8 cellular contexts compared by ENCODE assay signal in genomic region chr2:174688079-174688478, GRCh38.
A peak's percentile ranks its signal among the peaks of the same experiment; 100 is the strongest.
DNase-seq lines count a peak whose midpoint lies in the region; FAIRE-seq and TF ChIP-seq lines count a peak whose summit lies in the region.

No MANE protein-coding gene starts in this region.

- peaks cover 11% of the 10 kb centered on the region for H3K4me1 Mint-ChIP-seq in brain
- H3K4me1 Mint-ChIP-seq in neural crest cell, result peaks cover 7% of the 10 kb centered on the region

- no peak overlapping the region for H3K4me2 ChIP-seq in Loucy (ENCODE audit: low read depth, low read length, poor library complexity, severe bottlenecking)

- H3K36me3 ChIP-seq in Loucy (ENCODE audit: insufficient read depth, low read length) (no peaks in the 10 kb centered on the region), thyroid gland (no peaks in the 10 kb centered on the region)

- DNase-seq in NCI-H82 (lab: John Stamatoyannopoulos, UW) (peak; percentile 56), NCI-H82 treated with DMSO at 0.1 percent for 48 hours (lab: John Stamatoyannopoulos, UW; ENCODE audit: unreplicated experiment) (no peak), neural crest cell (ENCODE audit: low read depth, low spot score) (no peak), thyroid gland (no peak), GM12892 (ENCODE audit: insufficient read length) (no peak)
- DNase-seq in activated naive CD4-positive, alpha-beta T cell treated with Interleukin-2 at 50 U/mL for 16 hours, result no peak

- TF ChIP-seq POLR2A in thyroid gland (IDR thresholded peaks at IDR 0.05) (no peak), GM12892 (IDR thresholded peaks at IDR 0.05; ENCODE audit: low read depth, low read length) (no peak)

- H3K36me3 Mint-ChIP-seq in brain (no peaks in the 10 kb centered on the region), neural crest cell (ENCODE audit: low read depth) (no peaks in the 10 kb centered on the region)

- no peaks in the 10 kb centered on the region for H3K9me3 ChIP-seq in Loucy (ENCODE audit: insufficient read depth, low read depth, low read length)
- H3K9me3 ChIP-seq in thyroid gland, result no peaks in the 10 kb centered on the region

- no peaks in the 10 kb centered on the region for H4K20me1 ChIP-seq in Loucy (ENCODE audit: insufficient read depth, low read length, poor library complexity, severe bottlenecking)

- H3K9ac ChIP-seq in Loucy (ENCODE audit: low read depth, low read length, poor library complexity, severe bottlenecking), result no peak overlapping the region

- H3K4me3 ChIP-seq in Loucy (ENCODE audit: low read length, poor library complexity, severe bottlenecking) (no peak overlapping the region), thyroid gland (replicated peaks in 1 of 3) (no peak overlapping the region)

- H3F3A ChIP-seq in Loucy (ENCODE audit: low read depth), result no peaks in the 10 kb centered on the region

- 47 to 52% methylated on average over 2 of the region's 2 CpGs for WGBS in thyroid gland, 2 donors

- H3K27me3 Mint-ChIP-seq in brain (peaks cover 60% of the 10 kb centered on the region), neural crest cell (ENCODE audit: low read depth) (peaks cover 29% of the 10 kb centered on the region)

- H3K9me2 ChIP-seq in Loucy (replicated peaks; ENCODE audit: low read depth, low read length), result no peaks in the 10 kb centered on the region

- H3K79me2 ChIP-seq in Loucy (ENCODE audit: insufficient read depth, low read length), result no peaks in the 10 kb centered on the region

- intact Hi-C loops in thyroid gland (cut with DNase I), result loop anchor here (10.0 kb wide), 1 partner anchor 83 kb away; no protein-coding TSS in a partner anchor

- H3K9me3 Mint-ChIP-seq in brain (peaks cover 0 to 5% (median 0%) of the 10 kb centered on the region in 5 experiments), neural crest cell (no peaks in the 10 kb centered on the region)

- H3K4me3 Mint-ChIP-seq in brain (peak overlapping the region in 1 of 5 experiments; percentile 73), neural crest cell (no peak overlapping the region)

- no peak for FAIRE-seq in GM12892 (lab: Jason Lieb, UNC)

- peak overlapping the region; percentile 47; the same call in 1 of the 2 replicates for H2AFZ ChIP-seq in Loucy (ENCODE audit: low read length)

- H3K27ac Mint-ChIP-seq in brain (peak overlapping the region in 1 of 5 experiments; percentile 16), neural crest cell (ENCODE audit: unreplicated experiment) (no peak overlapping the region)

- no peaks in the 10 kb centered on the region for H3K27me3 ChIP-seq in Loucy (ENCODE audit: insufficient read depth, low read length, poor library complexity, severe bottlenecking)
- H3K27me3 ChIP-seq in thyroid gland, result no peaks in the 10 kb centered on the region

- H3K4me1 ChIP-seq in Loucy (ENCODE audit: insufficient read depth, low read length, poor library complexity, severe bottlenecking) (peaks cover 8% of the 10 kb centered on the region), thyroid gland (peaks cover 6 to 11% of the 10 kb centered on the region in 2 donors)

- H3K27ac ChIP-seq in thyroid gland, result no peak overlapping the region

- peak; percentile 70 for TF ChIP-seq CTCF in Loucy (conservative IDR thresholded peaks at IDR 0.05; ENCODE audit: low read length)
- TF ChIP-seq CTCF in brain (conservative IDR thresholded peaks at IDR 0.05), result peak; percentile 44 to 62
- TF ChIP-seq CTCF in neural crest cell (conservative IDR thresholded peaks at IDR 0.05), result peak; percentile 54
- TF ChIP-seq CTCF in thyroid gland (IDR thresholded peaks at IDR 0.05), result peak in 3 of 6 experiments; percentile 19 to 37 (median 29)
